Comparison of ENCODE assay signal across 12 cellular contexts in the genomic region with DNA sequence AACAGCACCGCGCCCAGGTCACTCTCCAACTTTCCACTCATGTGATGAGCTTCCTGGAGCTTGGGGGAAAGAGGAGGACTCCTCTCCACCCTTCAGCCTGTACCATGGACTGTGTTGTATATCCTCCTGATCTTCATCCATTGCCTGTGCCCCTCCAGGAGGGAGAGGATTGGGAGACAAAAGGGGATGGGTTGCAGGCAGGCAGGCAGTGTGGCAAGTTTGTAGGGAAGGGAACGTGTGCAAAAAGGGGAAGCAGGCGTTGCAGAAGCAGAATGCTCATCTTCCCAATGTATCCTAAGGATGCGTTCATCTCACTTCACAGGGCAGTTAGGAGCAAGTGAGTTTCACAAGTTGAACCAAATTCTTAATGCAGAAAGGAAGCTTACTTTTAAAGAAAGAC. TPM values are rescaled to one million over a fixed set of nuclear protein-coding genes. Genes with fewer than 3 reads are reported as not detected.
DNase-seq lines count a peak whose midpoint lies in the region; ATAC-seq and TF ChIP-seq lines count a peak whose summit lies in the region.
"Had no signal": no experiment of that assay in that cellular context is flagged by ENCODE, and none has a peak within 500 bp of the region (broad histone marks: within the 10 kb centered on the region; RNA-seq: fewer than 3 reads in every experiment).

No MANE protein-coding gene starts in this region.

- TF ChIP-seq POLR2A in breast epithelium (IDR thresholded peaks at IDR 0.05) = no peak

- TF ChIP-seq CTCF in breast epithelium (IDR thresholded peaks at IDR 0.05) = no peak
- TF ChIP-seq CTCF in natural killer cell (IDR thresholded peaks at IDR 0.05) = no peak

- H3K36me3 ChIP-seq in breast epithelium = no peaks in the 10 kb centered on the region
- H3K36me3 ChIP-seq: brain microvascular endothelial cell, thyroid gland had no signal

- no peak overlapping the region for H3K27ac ChIP-seq in breast epithelium
- H3K27ac ChIP-seq: brain microvascular endothelial cell, thyroid gland had no signal

- peak; percentile 26 for DNase-seq in GDM1 (lab: John Stamatoyannopoulos, UW)
- peak; percentile 10 for DNase-seq in MV-4-11 (lab: John Stamatoyannopoulos, UW)
- no peak for DNase-seq in breast epithelium (ENCODE audit: low spot score in 2 of 2)
- DNase-seq in natural killer cell = no peak
- no peak for DNase-seq in central memory CD4-positive, alpha-beta T cell
- DNase-seq: brain microvascular endothelial cell, T-helper 9 cell, thyroid gland had no signal

- peak overlapping the region; percentile 97 for H3K4me3 Mint-ChIP-seq in natural killer cell

- H3K4me1 Mint-ChIP-seq in natural killer cell = peaks cover 12 to 15% of the 10 kb centered on the region in 2 donors

- H3K4me3 ChIP-seq in breast epithelium = peak overlapping the region; percentile 33 to 65 (median 49)

- intact Hi-C loops in breast epithelium (cut with DNase I; ENCODE audit: low total_unique reads) (no loop called here), natural killer cell (cut with micrococcal nuclease) (loop anchor here (2.0 kb wide), 1 partner anchor 144 kb away; no protein-coding TSS in a partner anchor)

- H3K27me3 Mint-ChIP-seq in natural killer cell (ENCODE audit: low read depth in 2 of 2) = peaks cover 5 to 6% of the 10 kb centered on the region in 2 donors

- peaks cover 7% of the 10 kb centered on the region for H3K36me3 Mint-ChIP-seq in natural killer cell

- H3K27ac Mint-ChIP-seq in natural killer cell = no peak overlapping the region

- no peaks in the 10 kb centered on the region for H3K9me3 ChIP-seq in breast epithelium
- H3K9me3 ChIP-seq: thyroid gland had no signal

- no peaks in the 10 kb centered on the region for H3K27me3 ChIP-seq in breast epithelium
- H3K27me3 ChIP-seq: brain microvascular endothelial cell, thyroid gland had no signal

- no peaks in the 10 kb centered on the region for H3K4me1 ChIP-seq in breast epithelium
- H3K4me1 ChIP-seq: thyroid gland had no signal

- no peak for ATAC-seq in natural killer cell
- ATAC-seq in HG03571 (IDR thresholded peaks at IDR 0.05; ENCODE audit: unreplicated experiment) = no peak
- no peak for ATAC-seq in GM21526 (IDR thresholded peaks at IDR 0.05; ENCODE audit: low FRiP score, unreplicated experiment)
- no peak for ATAC-seq in GM21515 (IDR thresholded peaks at IDR 0.05; ENCODE audit: unreplicated experiment)

- peaks cover 0 to 3% of the 10 kb centered on the region in 2 donors for H3K9me3 Mint-ChIP-seq in natural killer cell

RNA-seq across cellular contexts. Expression of gene GHSR, which starts 28.1 kb away (rescaled TPM):
- not detected for total RNA-seq in breast epithelium
- total RNA-seq in natural killer cell = 1 to 10 TPM in 1 of 3 donors, under 1 TPM in 2; 0.38 to 1.3 (median 0.63) TPM
- total RNA-seq: M059J, thyroid gland had no signal

RNA-seq across cellular contexts. Expression of gene TNFSF10, which starts 46.9 kb away (rescaled TPM):
- total RNA-seq in breast epithelium (100 to 1,000 TPM in 2 of 3 donors, 10 to 100 TPM in 1; 37.0 to 294 (median 155) TPM), natural killer cell (10 to 100 TPM in 2 of 3 donors, 1 to 10 TPM in 1; 9.5 to 27.7 (median 18.4) TPM)

Comparison
In these comparisons a context has a peak if more than half of its experiments do, and no peak if none do; other contexts are left out.
1. DNase-seq: peak in GDM1 (single experiment) and MV-4-11 (single experiment); none in breast epithelium (0 of 2), natural killer cell (single experiment) and central memory CD4-positive, alpha-beta T cell (single experiment).